ENCODE assay signal across 8 cellular contexts in genomic region chr6:132161283-132161682, GRCh38.
DNase-seq lines count a peak whose midpoint lies in the region; ATAC-seq and TF ChIP-seq lines count a peak whose summit lies in the region.

No MANE protein-coding gene starts in this region.

- no peaks in the 10 kb centered on the region for H3K4me1 ChIP-seq in parathyroid adenoma

- H3K9ac ChIP-seq in parathyroid adenoma: no peak overlapping the region

- H3K36me3 ChIP-seq in parathyroid adenoma (ENCODE audit: control insufficient read depth, insufficient read depth, low read length): no peaks in the 10 kb centered on the region

- no peak overlapping the region for H2AFZ ChIP-seq in parathyroid adenoma

- H3K79me2 ChIP-seq in parathyroid adenoma: no peaks in the 10 kb centered on the region

- ATAC-seq in HG03439 (IDR thresholded peaks at IDR 0.05; ENCODE audit: unreplicated experiment) (no peak), GM19467 (IDR thresholded peaks at IDR 0.05; ENCODE audit: unreplicated experiment) (no peak)

- DNase-seq in ELR (ENCODE audit: low read depth) (peak; percentile 72), NCI-H524 (lab: John Stamatoyannopoulos, UW) (peak; percentile 11 to 70), fibroblast of peridontal ligament (ENCODE audit: extremely low read depth) (peak; percentile 81), T-helper 2 cell (no peak), T-helper 9 cell (no peak)

- no peak overlapping the region for H3K4me3 ChIP-seq in parathyroid adenoma (ENCODE audit: low read depth, low read length)

- no peak overlapping the region for H3K4me2 ChIP-seq in parathyroid adenoma (ENCODE audit: low read length)

- no peak overlapping the region for H3K27ac ChIP-seq in parathyroid adenoma

- H3K27me3 ChIP-seq in parathyroid adenoma (ENCODE audit: control insufficient read depth, insufficient read depth, low read length): no peaks in the 10 kb centered on the region

- H3K9me3 ChIP-seq in parathyroid adenoma (ENCODE audit: control insufficient read depth, low read length): no peaks in the 10 kb centered on the region

- peak; percentile 32 for TF ChIP-seq CTCF in parathyroid adenoma (IDR thresholded peaks at IDR 0.05)

Comparison
In these comparisons a context has a peak if more than half of its experiments do, and no peak if none do; other contexts are left out.
1. DNase-seq: peak in ELR (single experiment), NCI-H524 (2 of 2) and fibroblast of peridontal ligament (single experiment); none in T-helper 2 cell (0 of 5) and T-helper 9 cell (single experiment).